Comparison of ENCODE assay signal across 18 cellular contexts in genomic region chr16:50612849-50613198, GRCh38.
DNase-seq lines count a peak whose midpoint lies in the region; ATAC-seq and TF ChIP-seq lines count a peak whose summit lies in the region.
"Had no signal": no experiment of that assay in that cellular context is flagged by ENCODE, and none has a peak within 500 bp of the region (broad histone marks: within the 10 kb centered on the region; RNA-seq: fewer than 3 reads in every experiment).

No MANE protein-coding gene starts in this region.

- no peak for TF ChIP-seq CTCF in CD14-positive monocyte (IDR thresholded peaks at IDR 0.05)
- no peak for TF ChIP-seq CTCF in spleen (IDR thresholded peaks at IDR 0.05 in 8 of 11, conservative IDR thresholded peaks at IDR 0.05 in 3 of 11)
- TF ChIP-seq CTCF in testis (IDR thresholded peaks at IDR 0.05): no peak

- no peak for ATAC-seq in central memory CD8-positive, alpha-beta T cell (replicated peaks; ENCODE audit: extremely low read depth, poor library complexity, severe bottlenecking)
- ATAC-seq: activated T-helper 17 cell treated with anti-CD3 and anti-CD28 coated beads, Interleukin-2, amount 50 U/mL, for 72 hours had no signal

- H3K36me3 ChIP-seq in mesodermal cell (ENCODE audit: control insufficient read depth, insufficient read depth, low read length) (peaks cover 47% of the 10 kb centered on the region), spleen (no peaks in the 10 kb centered on the region), testis (ENCODE audit: low read depth, missing control alignments) (no peaks in the 10 kb centered on the region)
- H3K36me3 ChIP-seq: cardiac muscle cell had no signal

- TF ChIP-seq POLR2A in spleen (IDR thresholded peaks at IDR 0.05) (no peak), testis (IDR thresholded peaks at IDR 0.05) (no peak)

- H3K27me3 Mint-ChIP-seq in CD14-positive monocyte (ENCODE audit: low read depth in 3 of 3): peaks cover 3 to 7% (median 3%) of the 10 kb centered on the region in 3 donors
- no peaks in the 10 kb centered on the region for H3K27me3 Mint-ChIP-seq in central memory CD8-positive, alpha-beta T cell
- H3K27me3 Mint-ChIP-seq: activated T-helper 17 cell treated with anti-CD3 and anti-CD28 coated beads, Interleukin-2, amount 50 U/mL, for 72 hours had no signal

- no peak overlapping the region for H3K4me3 Mint-ChIP-seq in CD14-positive monocyte
- H3K4me3 Mint-ChIP-seq in central memory CD8-positive, alpha-beta T cell: no peak overlapping the region
- H3K4me3 Mint-ChIP-seq: activated T-helper 17 cell treated with anti-CD3 and anti-CD28 coated beads, Interleukin-2, amount 50 U/mL, for 72 hours; CD8-positive, alpha-beta memory T cell had no signal

- no peak for DNase-seq in CD14-positive monocyte (ENCODE audit: low spot score)
- no peak for DNase-seq in central memory CD8-positive, alpha-beta T cell (ENCODE audit: low spot score in 2 of 2)
- no peak for DNase-seq in spleen
- DNase-seq in stimulated activated CD4-positive, alpha-beta T cell treated with anti-CD3 and anti-CD28 coated beads, Interleukin-12 subunit alpha, Interleukin-12 subunit beta, amount 100 ng/mL, for 4 hours: no peak
- no peak for DNase-seq in DMS114 treated with DMSO at 0.1 percent for 48 hours (lab: John Stamatoyannopoulos, UW; ENCODE audit: unreplicated experiment)
- no peak for DNase-seq in testis
- DNase-seq in activated CD4-positive, CD25-positive, alpha-beta regulatory T cell (lab: John Stamatoyannopoulos, UW): no peak
- DNase-seq: activated CD4-positive, alpha-beta T cell treated with anti-CD3 and anti-CD28 coated beads for 48 hours; CD8-positive, alpha-beta memory T cell; DND-41; effector CD4-positive, alpha-beta T cell; left cardiac atrium; NCI-H1694 treated with DMSO at 0.1 percent for 48 hours; NCI-H69 had no signal

- H3K4me1 Mint-ChIP-seq in CD14-positive monocyte: peaks cover 36% of the 10 kb centered on the region
- peaks cover 5% of the 10 kb centered on the region for H3K4me1 Mint-ChIP-seq in central memory CD8-positive, alpha-beta T cell
- H3K4me1 Mint-ChIP-seq: CD8-positive, alpha-beta memory T cell had no signal

- peak overlapping the region in 4 of 7 donors; percentile 3 to 68 (median 22) for H3K27ac Mint-ChIP-seq in CD14-positive monocyte
- H3K27ac Mint-ChIP-seq in central memory CD8-positive, alpha-beta T cell (ENCODE audit: low read depth): peak overlapping the region; percentile 50
- H3K27ac Mint-ChIP-seq: activated T-helper 17 cell treated with anti-CD3 and anti-CD28 coated beads, Interleukin-2, amount 50 U/mL, for 72 hours had no signal

- H3K27me3 ChIP-seq in spleen (replicated peaks in 1 of 7): no peaks in the 10 kb centered on the region
- no peaks in the 10 kb centered on the region for H3K27me3 ChIP-seq in testis
- H3K27me3 ChIP-seq: cardiac muscle cell had no signal

- H3K36me3 Mint-ChIP-seq in CD14-positive monocyte: peaks cover 0 to 7% of the 10 kb centered on the region in 2 donors
- no peaks in the 10 kb centered on the region for H3K36me3 Mint-ChIP-seq in central memory CD8-positive, alpha-beta T cell (ENCODE audit: insufficient read depth)
- H3K36me3 Mint-ChIP-seq: CD8-positive, alpha-beta memory T cell had no signal

- intact Hi-C loops in CD14-positive monocyte (cut with micrococcal nuclease): no loop called here
- intact Hi-C loops in spleen (cut with DNase I; ENCODE audit: low total_unique reads): no loop called here
- intact Hi-C loops in testis (cut with DNase I; ENCODE audit: low total_unique reads): no loop called here

- WGBS in mesodermal cell (ENCODE audit: insufficient coverage in 2 of 2), 2 experiments: 94 to 97% methylated on average over 6 of the region's 6 CpGs
- 83 to 88% (median 88%) methylated on average over 6 of the region's 6 CpGs for WGBS in spleen, 5 donors
- WGBS in testis, 2 donors: 91 to 93% methylated on average over 6 of the region's 6 CpGs

- H3K9me3 ChIP-seq in mesodermal cell (ENCODE audit: control insufficient read depth, low read length) (no peaks in the 10 kb centered on the region), spleen (no peaks in the 10 kb centered on the region), testis (no peaks in the 10 kb centered on the region)

- H3K4me1 ChIP-seq in mesodermal cell (ENCODE audit: control insufficient read depth, insufficient read depth, low read length, poor library complexity, severe bottlenecking) (peaks cover 35% of the 10 kb centered on the region), spleen (peaks cover 0 to 36% (median 11%) of the 10 kb centered on the region in 6 donors), testis (peaks cover 24% of the 10 kb centered on the region)

- H3K4me3 ChIP-seq in mesodermal cell (ENCODE audit: extremely low read depth, insufficient read depth, low read length, poor library complexity, severe bottlenecking): no peak overlapping the region
- H3K4me3 ChIP-seq in spleen: no peak overlapping the region
- no peak overlapping the region for H3K4me3 ChIP-seq in testis
- H3K4me3 ChIP-seq: cardiac muscle cell had no signal

- peaks cover 0 to 1% (median 0%) of the 10 kb centered on the region in 7 donors for H3K9me3 Mint-ChIP-seq in CD14-positive monocyte
- H3K9me3 Mint-ChIP-seq in central memory CD8-positive, alpha-beta T cell: no peaks in the 10 kb centered on the region
- H3K9me3 Mint-ChIP-seq: activated T-helper 17 cell treated with anti-CD3 and anti-CD28 coated beads, Interleukin-2, amount 50 U/mL, for 72 hours; CD8-positive, alpha-beta memory T cell had no signal

- peak overlapping the region; percentile 10 for H3K27ac ChIP-seq in mesodermal cell (ENCODE audit: low read depth, low read length, severe bottlenecking)
- H3K27ac ChIP-seq in spleen: peak overlapping the region in 7 of 8 donors; percentile 5 to 57 (median 28)
- no peak overlapping the region for H3K27ac ChIP-seq in testis
- H3K27ac ChIP-seq: cardiac muscle cell, KMS-11 had no signal

Comparison
In these comparisons a context has a peak if more than half of its experiments do, and no peak if none do; other contexts are left out.
1. H3K27ac ChIP-seq: peak in mesodermal cell (single experiment) and spleen (7 of 8); none in testis (0 of 2).